In the genomic region with DNA sequence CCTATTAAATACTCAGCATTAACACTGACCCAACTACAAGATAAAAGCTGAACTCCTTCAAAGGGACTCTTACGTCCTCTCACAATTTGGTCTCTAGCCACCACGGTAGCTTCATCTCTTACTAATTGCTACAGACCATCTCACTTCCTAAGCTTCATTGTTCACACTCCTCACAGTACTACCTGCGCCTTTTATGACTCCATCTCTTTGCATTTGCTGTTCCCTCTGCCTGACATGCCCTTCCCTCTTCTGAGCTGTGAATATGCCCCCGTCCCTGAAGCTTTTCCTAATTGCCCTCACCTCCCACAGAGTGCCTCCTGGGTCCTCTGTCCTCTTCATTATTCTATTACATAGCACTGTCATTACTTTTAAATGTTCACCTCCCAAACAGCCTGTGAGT, we compare ENCODE assay signal across 9 cellular contexts. TPM values are rescaled to one million over a fixed set of nuclear protein-coding genes. Genes with fewer than 3 reads are reported as not detected.
DNase-seq lines count a peak whose midpoint lies in the region; ATAC-seq and TF ChIP-seq lines count a peak whose summit lies in the region.
"Had no signal": no experiment of that assay in that cellular context is flagged by ENCODE, and none has a peak within 500 bp of the region (broad histone marks: within the 10 kb centered on the region; RNA-seq: fewer than 3 reads in every experiment).

No MANE protein-coding gene starts in this region.

- peak overlapping the region; percentile 91; the same call in 1 of the 2 replicates for H3K4me2 ChIP-seq in MM.1S (ENCODE audit: low read depth, low read length)
- peak overlapping the region; percentile 79 for H3K4me2 ChIP-seq in osteoblast (ENCODE audit: insufficient read depth, low read length)

- no peaks in the 10 kb centered on the region for H3K9me2 ChIP-seq in MM.1S (replicated peaks; ENCODE audit: insufficient read depth, low read length)

- H3K27me3 ChIP-seq in MM.1S (replicated peaks; ENCODE audit: insufficient read depth, low read length) (no peaks in the 10 kb centered on the region), osteoblast (ENCODE audit: insufficient read depth, low read length) (no peaks in the 10 kb centered on the region)
- H3K27me3 ChIP-seq: cardiac muscle cell had no signal

- H3K9ac ChIP-seq in MM.1S (ENCODE audit: low read length), result no peak overlapping the region

- peaks cover 58% of the 10 kb centered on the region for H3K79me2 ChIP-seq in MM.1S (ENCODE audit: low read length)
- peaks cover 56% of the 10 kb centered on the region for H3K79me2 ChIP-seq in osteoblast (ENCODE audit: insufficient read depth, low read length)

- no peak for ATAC-seq in GM19351 (IDR thresholded peaks at IDR 0.05; ENCODE audit: unreplicated experiment)

- H3K4me1 Mint-ChIP-seq in Calu3 (ENCODE audit: low read depth, unreplicated experiment), result peaks cover 32% of the 10 kb centered on the region

- DNase-seq in Calu3 (no peak), MM.1S (no peak), dermis blood vessel endothelial cell (peak; percentile 7), osteoblast (ENCODE audit: insufficient read length, low spot score, missing footprints) (peak; percentile 38), NCI-H2227 (lab: John Stamatoyannopoulos, UW; ENCODE audit: unreplicated experiment) (no peak), globus pallidus (ENCODE audit: low spot score) (no peak), NCI-H2107 (lab: John Stamatoyannopoulos, UW) (no peak)

- no peaks in the 10 kb centered on the region for H3K9me3 Mint-ChIP-seq in Calu3 (ENCODE audit: low read depth, unreplicated experiment)

- H3K4me3 ChIP-seq in MM.1S (ENCODE audit: low read length) (no peak overlapping the region), osteoblast (ENCODE audit: insufficient read depth, low read length) (peak overlapping the region; percentile 92)

- H3K27ac Mint-ChIP-seq in Calu3 (ENCODE audit: unreplicated experiment), result no peak overlapping the region

- H4K20me1 ChIP-seq in MM.1S (ENCODE audit: insufficient read depth, low read length) (peaks cover 22% of the 10 kb centered on the region), osteoblast (ENCODE audit: insufficient read depth, low read length) (peaks cover 13% of the 10 kb centered on the region)

- H3K27me3 Mint-ChIP-seq in Calu3 (ENCODE audit: unreplicated experiment), result no peaks in the 10 kb centered on the region

- H2AFZ ChIP-seq in MM.1S (ENCODE audit: low read length) (no peak overlapping the region), osteoblast (ENCODE audit: low read length) (no peak overlapping the region)

- peaks cover 28% of the 10 kb centered on the region for H3K36me3 Mint-ChIP-seq in Calu3 (ENCODE audit: insufficient read depth, unreplicated experiment)

- H3K4me1 ChIP-seq in MM.1S (ENCODE audit: low read length) (peaks cover 24% of the 10 kb centered on the region), osteoblast (ENCODE audit: insufficient read depth, low read length) (peaks cover 27% of the 10 kb centered on the region)

- H3K4me3 Mint-ChIP-seq in Calu3 (ENCODE audit: low read depth, unreplicated experiment), result peak overlapping the region; percentile 78

- CTCF ChIA-PET in Calu3 (lab: Charles Lee), result interaction anchor here (0.7 to 1.4 kb wide), 5 partner anchors 11 to 626 kb away, joined by 3 to 4 read pairs (median 3); no protein-coding TSS in a partner anchor

- H3K36me3 ChIP-seq in MM.1S (replicated peaks; ENCODE audit: insufficient read depth, low read length), result no peaks in the 10 kb centered on the region
- H3K36me3 ChIP-seq in osteoblast (ENCODE audit: insufficient read depth, low read length), result no peaks in the 10 kb centered on the region
- H3K36me3 ChIP-seq: cardiac muscle cell had no signal

- no TSS peak for BruUV-seq in Calu3 (replicated peaks; lab: Mats Ljungman, UMichigan)

- peaks cover 21% of the 10 kb centered on the region for H3F3A ChIP-seq in MM.1S (ENCODE audit: insufficient read depth, low read length)

- H3K9me3 ChIP-seq in MM.1S (replicated peaks; ENCODE audit: insufficient read depth, low read length) (no peaks in the 10 kb centered on the region), osteoblast (ENCODE audit: low read depth, low read length) (no peaks in the 10 kb centered on the region)

- intact Hi-C loops in Calu3 (cut with micrococcal nuclease; ENCODE audit: unreplicated experiment), result loop anchor here (5.0 kb wide), 1 partner anchor 139 kb away; no protein-coding TSS in a partner anchor

- TF ChIP-seq CTCF in Calu3 (IDR thresholded peaks at IDR 0.05; ENCODE audit: unreplicated experiment), result no peak
- no peak for TF ChIP-seq CTCF in MM.1S (IDR thresholded peaks at IDR 0.05; ENCODE audit: low read length)
- TF ChIP-seq CTCF in osteoblast (IDR thresholded peaks at IDR 0.05; ENCODE audit: extremely low read depth, low read depth, low read length), result no peak

- H3K27ac ChIP-seq in MM.1S (ENCODE audit: low read length) (no peak overlapping the region), osteoblast (ENCODE audit: low read depth, low read length) (peak overlapping the region; percentile 73)
- H3K27ac ChIP-seq: cardiac muscle cell had no signal

RNA-seq across cellular contexts. Expression of a gene that starts 2.5 kb away (rescaled TPM):
- 25.5 and 27.4 TPM in 2 replicates for total RNA-seq in Calu3 (2022)
- 23.0 and 49.5 TPM in 2 replicates for total RNA-seq in dermis blood vessel endothelial cell
- 32.9 and 40.7 TPM in 2 replicates for total RNA-seq in osteoblast

Comparison
In these comparisons a context has a peak if more than half of its experiments do, and no peak if none do; other contexts are left out.
1. DNase-seq: peak in dermis blood vessel endothelial cell (single experiment) and osteoblast (single experiment); none in Calu3 (single experiment), MM.1S (single experiment), NCI-H2227 (single experiment), globus pallidus (single experiment) and NCI-H2107 (single experiment).